ENCODE assay signal across 1 cellular context in genomic region chr9:125888220-125888619, GRCh38.
TF ChIP-seq lines count a peak whose summit lies in the region.

No MANE protein-coding gene starts in this region.

TF ChIP-seq in GM23338, 12 proteins besides CTCF, POLR2A, EP300 and RAD21:
- no peak for TF ChIP-seq REST (IDR thresholded peaks at IDR 0.05; ENCODE audit: unreplicated experiment)
- TF ChIP-seq JUNB (IDR thresholded peaks at IDR 0.05; ENCODE audit: unreplicated experiment), result no peak
- no peak for TF ChIP-seq NANOG (IDR thresholded peaks at IDR 0.05; ENCODE audit: borderline replicate concordance)
- no peak for TF ChIP-seq EZH2phosphoT487 (IDR thresholded peaks at IDR 0.05; ENCODE audit: unreplicated experiment)
- TF ChIP-seq CREB1 (CRISPR knock-in tag; IDR thresholded peaks at IDR 0.05; ENCODE audit: low read depth), result no peak
- no peak for TF ChIP-seq ZNF114 (CRISPR knock-in tag; IDR thresholded peaks at IDR 0.05)
- TF ChIP-seq POLR2AphosphoS5 (IDR thresholded peaks at IDR 0.05; ENCODE audit: low read depth), result no peak
TF ChIP-seq in GM23338: peak in this region for 0.
